ENCODE assay signal across 14 cellular contexts in genomic region chr4:137519406-137519805, GRCh38. TPM values are rescaled to one million over a fixed set of nuclear protein-coding genes. Genes with fewer than 3 reads are reported as not detected.
DNase-seq lines count a peak whose midpoint lies in the region; ATAC-seq, FAIRE-seq and TF ChIP-seq lines count a peak whose summit lies in the region.
"Had no signal": no experiment of that assay in that cellular context is flagged by ENCODE, and none has a peak within 500 bp of the region (broad histone marks: within the 10 kb centered on the region; RNA-seq: fewer than 3 reads in every experiment).

No MANE protein-coding gene starts in this region.

- no peaks in the 10 kb centered on the region for H3K27me3 Mint-ChIP-seq in astrocyte (ENCODE audit: low read depth, unreplicated experiment)
- no peaks in the 10 kb centered on the region for H3K27me3 Mint-ChIP-seq in naive thymus-derived CD8-positive, alpha-beta T cell
- H3K27me3 Mint-ChIP-seq: activated naive CD4-positive, alpha-beta T cell treated with anti-CD3 and anti-CD28 coated beads, Interleukin-2, amount 10 ng/mL, durations not matched to agents 7 days and 5 days; dendritic cell treated with granulocyte-macrophage colony-stimulating factor and Interleukin-4, amounts not matched to agents 40 ng/mL and 50 ng/mL, for 4 days had no signal

- DNase-seq in LHCN-M2 (ENCODE audit: low read depth) (peak; percentile 70), astrocyte (ENCODE audit: low read depth) (peak; percentile 64), foreskin fibroblast (peak; percentile 72 to 88), thoracic aorta (ENCODE audit: low spot score) (no peak)
- DNase-seq in activated CD4-positive, alpha-beta T cell treated with anti-CD3 and anti-CD28 coated beads, Interleukin-2, amount 50 U/mL, for 1 hour: no peak
- DNase-seq in naive thymus-derived CD8-positive, alpha-beta T cell: no peak
- DNase-seq: activated naive CD4-positive, alpha-beta T cell treated with anti-CD3 and anti-CD28 coated beads, Interleukin-2, amount 10 ng/mL, durations not matched to agents 7 days and 5 days; glutamatergic neuron; left cardiac atrium had no signal

- H3K36me3 ChIP-seq in astrocyte (ENCODE audit: insufficient read depth, low read length): peaks cover 4% of the 10 kb centered on the region
- peaks cover 8% of the 10 kb centered on the region for H3K36me3 ChIP-seq in thoracic aorta

- H3K4me1 Mint-ChIP-seq in astrocyte (ENCODE audit: low read depth, unreplicated experiment): peaks cover 14% of the 10 kb centered on the region
- H3K4me1 Mint-ChIP-seq in naive thymus-derived CD8-positive, alpha-beta T cell: no peaks in the 10 kb centered on the region
- H3K4me1 Mint-ChIP-seq: activated naive CD4-positive, alpha-beta T cell treated with anti-CD3 and anti-CD28 coated beads, Interleukin-2, amount 10 ng/mL, durations not matched to agents 7 days and 5 days had no signal

- H2AFZ ChIP-seq in astrocyte (ENCODE audit: low read depth, low read length): no peak overlapping the region

- no peak for TF ChIP-seq CTCF in astrocyte (IDR thresholded peaks at IDR 0.05; ENCODE audit: insufficient read depth, low read depth, low read length)
- no peak for TF ChIP-seq CTCF in foreskin fibroblast (IDR thresholded peaks at IDR 0.05; ENCODE audit: low read depth, low read length)
- no peak for TF ChIP-seq CTCF in thoracic aorta (IDR thresholded peaks at IDR 0.05)

- no peak for FAIRE-seq in astrocyte (lab: Jason Lieb, UNC)
- FAIRE-seq: HepG2 had no signal

- H4K20me1 ChIP-seq in astrocyte (ENCODE audit: insufficient read depth, low read length): no peaks in the 10 kb centered on the region

- H3K4me3 Mint-ChIP-seq in astrocyte (ENCODE audit: unreplicated experiment): no peak overlapping the region
- no peak overlapping the region for H3K4me3 Mint-ChIP-seq in naive thymus-derived CD8-positive, alpha-beta T cell
- H3K4me3 Mint-ChIP-seq: activated naive CD4-positive, alpha-beta T cell treated with anti-CD3 and anti-CD28 coated beads, Interleukin-2, amount 10 ng/mL, durations not matched to agents 7 days and 5 days; dendritic cell treated with granulocyte-macrophage colony-stimulating factor and Interleukin-4, amounts not matched to agents 40 ng/mL and 50 ng/mL, for 4 days had no signal

- H3K4me3 ChIP-seq in astrocyte (ENCODE audit: insufficient read depth, low read depth, low read length) (no peak overlapping the region), foreskin fibroblast (ENCODE audit: low read depth in 1 of 2, low read length in 2 of 2) (no peak overlapping the region), thoracic aorta (peak overlapping the region; percentile 28)
- H3K4me3 ChIP-seq: skin epidermis had no signal

- H3K27ac Mint-ChIP-seq in astrocyte (ENCODE audit: unreplicated experiment): no peak overlapping the region
- no peak overlapping the region for H3K27ac Mint-ChIP-seq in naive thymus-derived CD8-positive, alpha-beta T cell
- H3K27ac Mint-ChIP-seq: activated naive CD4-positive, alpha-beta T cell treated with anti-CD3 and anti-CD28 coated beads, Interleukin-2, amount 10 ng/mL, durations not matched to agents 7 days and 5 days; dendritic cell treated with granulocyte-macrophage colony-stimulating factor and Interleukin-4, amounts not matched to agents 40 ng/mL and 50 ng/mL, for 4 days had no signal

- H3K4me2 ChIP-seq in astrocyte (ENCODE audit: low read length): peak overlapping the region; percentile 30

- peak overlapping the region; percentile 0 for H3K27ac ChIP-seq in astrocyte (ENCODE audit: low read depth, low read length)
- peak overlapping the region; percentile 50 to 64 for H3K27ac ChIP-seq in thoracic aorta
- H3K27ac ChIP-seq: skin epidermis had no signal

- peaks cover 5% of the 10 kb centered on the region for H3K79me2 ChIP-seq in astrocyte (ENCODE audit: insufficient read depth, low read length)

- no peak overlapping the region for H3K9ac ChIP-seq in astrocyte (ENCODE audit: low read length)

- POLR2A ChIA-PET in naive thymus-derived CD8-positive, alpha-beta T cell (lab: Charles Lee): no interaction called here

- H3K9me3 ChIP-seq in astrocyte (ENCODE audit: insufficient read depth, low read depth, low read length) (no peaks in the 10 kb centered on the region), thoracic aorta (no peaks in the 10 kb centered on the region)

- H3K27me3 ChIP-seq in astrocyte (ENCODE audit: insufficient read depth, low read length): no peaks in the 10 kb centered on the region
- no peaks in the 10 kb centered on the region for H3K27me3 ChIP-seq in thoracic aorta (replicated peaks; ENCODE audit: insufficient read depth)

- H3K36me3 Mint-ChIP-seq in astrocyte (ENCODE audit: low read depth, unreplicated experiment): peaks cover 4% of the 10 kb centered on the region
- H3K36me3 Mint-ChIP-seq in naive thymus-derived CD8-positive, alpha-beta T cell: no peaks in the 10 kb centered on the region
- H3K36me3 Mint-ChIP-seq: activated naive CD4-positive, alpha-beta T cell treated with anti-CD3 and anti-CD28 coated beads, Interleukin-2, amount 10 ng/mL, durations not matched to agents 7 days and 5 days had no signal

- H3K4me1 ChIP-seq in astrocyte (ENCODE audit: insufficient read depth, low read length) (peaks cover 10% of the 10 kb centered on the region), thoracic aorta (ENCODE audit: control insufficient read depth in 1 of 2, low read depth in 2 of 2) (peaks cover 24 to 52% of the 10 kb centered on the region in 2 donors)

- H3K9me3 Mint-ChIP-seq in astrocyte (ENCODE audit: unreplicated experiment): peaks cover under 1% of the 10 kb centered on the region
- peaks cover 0 to 3% (median 0%) of the 10 kb centered on the region in 9 donors for H3K9me3 Mint-ChIP-seq in naive thymus-derived CD8-positive, alpha-beta T cell
- H3K9me3 Mint-ChIP-seq: activated naive CD4-positive, alpha-beta T cell treated with anti-CD3 and anti-CD28 coated beads, Interleukin-2, amount 10 ng/mL, durations not matched to agents 7 days and 5 days; dendritic cell treated with granulocyte-macrophage colony-stimulating factor and Interleukin-4, amounts not matched to agents 40 ng/mL and 50 ng/mL, for 4 days had no signal

- ATAC-seq in thoracic aorta (ENCODE audit: insufficient number of reproducible peaks, low FRiP score, low read depth): no peak
- no peak for ATAC-seq in HG03342 (IDR thresholded peaks at IDR 0.05; ENCODE audit: unreplicated experiment)
- no peak for ATAC-seq in naive thymus-derived CD8-positive, alpha-beta T cell
- ATAC-seq: HepG2, left cardiac atrium had no signal

RNA-seq across cellular contexts. Expression of gene PCDH18, which starts 12.9 kb away (rescaled TPM):
- total RNA-seq in LHCN-M2 (2014; rRNA removed) (13.4 and 16.6 TPM in 2 replicates), astrocyte (4.6 and 4.9 TPM in 2 replicates), thoracic aorta (10 to 100 TPM; 22.6 to 31.0 TPM)
- polyA plus RNA-seq in LHCN-M2 (2012): 2.8 TPM
- not detected for total RNA-seq in naive thymus-derived CD8-positive, alpha-beta T cell
- under 1 TPM in 1 of 3 donors, not detected in 2; 0.07 TPM for polyA plus RNA-seq in naive thymus-derived CD8-positive, alpha-beta T cell
- total RNA-seq: activated CD8-positive, alpha-beta memory T cell treated with anti-CD3 and anti-CD28 coated beads for 36 hours; HepG2 had no signal
- polyA plus RNA-seq: HepG2 had no signal

Comparison
In these comparisons a context has a peak if more than half of its experiments do, and no peak if none do; other contexts are left out.
1. DNase-seq: peak in LHCN-M2 (single experiment), astrocyte (single experiment) and foreskin fibroblast (2 of 2); none in thoracic aorta (single experiment), activated CD4-positive, alpha-beta T cell treated with anti-CD3 and anti-CD28 coated beads, Interleukin-2, amount 50 U/mL, for 1 hour (single experiment) and naive thymus-derived CD8-positive, alpha-beta T cell (0 of 10).